Comparison of ENCODE assay signal across 9 cellular contexts in genomic region chr13:80235131-80235530, GRCh38.
DNase-seq lines count a peak whose midpoint lies in the region; ATAC-seq, FAIRE-seq and TF ChIP-seq lines count a peak whose summit lies in the region.
"Had no signal": no experiment of that assay in that cellular context is flagged by ENCODE, and none has a peak within 500 bp of the region (broad histone marks: within the 10 kb centered on the region; RNA-seq: fewer than 3 reads in every experiment).

No MANE protein-coding gene starts in this region.

- peak; percentile 73 for FAIRE-seq in GM19239 (lab: Jason Lieb, UNC)

- H3K9me3 ChIP-seq in neural progenitor cell (ENCODE audit: low read depth) (no peaks in the 10 kb centered on the region), trophoblast cell (ENCODE audit: insufficient read depth, low read depth, low read length) (no peaks in the 10 kb centered on the region)

- no peak for TF ChIP-seq CTCF in neural progenitor cell (IDR thresholded peaks at IDR 0.05)

- peak overlapping the region; percentile 87 for H3K27ac Mint-ChIP-seq in neural progenitor cell

- H3F3A ChIP-seq in neural progenitor cell (ENCODE audit: low read depth): no peaks in the 10 kb centered on the region

- no peak overlapping the region for H3K4me3 Mint-ChIP-seq in neural progenitor cell

- no peak overlapping the region for H3K4me2 ChIP-seq in neural progenitor cell
- no peak overlapping the region for H3K4me2 ChIP-seq in trophoblast cell (ENCODE audit: low read length)

- no peaks in the 10 kb centered on the region for H3K4me1 ChIP-seq in neural progenitor cell
- peaks cover 0 to 1% of the 10 kb centered on the region in 2 experiments for H3K4me1 ChIP-seq in trophoblast cell (ENCODE audit: control insufficient read depth in 1 of 2, insufficient read depth in 2 of 2, low read length in 2 of 2)

- H3K23ac ChIP-seq in trophoblast cell (ENCODE audit: low read length): no peak overlapping the region

- H3K9ac ChIP-seq in neural progenitor cell (no peak overlapping the region), trophoblast cell (ENCODE audit: low read length) (no peak overlapping the region)

- no peak overlapping the region for H4K12ac ChIP-seq in trophoblast cell (ENCODE audit: low read depth, low read length)

- no peak overlapping the region for H4K8ac ChIP-seq in trophoblast cell (ENCODE audit: low read depth, low read length)

- peaks cover 2% of the 10 kb centered on the region for H3K27me3 Mint-ChIP-seq in neural progenitor cell (ENCODE audit: insufficient read depth, low read depth)

- H2BK120ac ChIP-seq in trophoblast cell (ENCODE audit: insufficient read depth, low read length, poor library complexity): no peak overlapping the region

- no peaks in the 10 kb centered on the region for H3K79me2 ChIP-seq in neural progenitor cell (ENCODE audit: low read depth)
- H3K79me2 ChIP-seq in trophoblast cell (ENCODE audit: control insufficient read depth, insufficient read depth, low read length, poor library complexity): no peaks in the 10 kb centered on the region

- H3K4ac ChIP-seq in trophoblast cell (ENCODE audit: low read depth, low read length): no peak overlapping the region

- no peaks in the 10 kb centered on the region for H3K36me3 ChIP-seq in neural progenitor cell
- H3K36me3 ChIP-seq in trophoblast cell (ENCODE audit: control insufficient read depth in 1 of 2, insufficient read depth in 2 of 2, low read length in 2 of 2): no peaks in the 10 kb centered on the region

- H2AFZ ChIP-seq in neural progenitor cell (replicated peaks) (no peak overlapping the region), trophoblast cell (ENCODE audit: insufficient read depth, low read length, poor library complexity) (no peak overlapping the region)

- no peak overlapping the region for H2BK5ac ChIP-seq in trophoblast cell (ENCODE audit: low read depth, low read length, poor library complexity)

- H3K36me3 Mint-ChIP-seq in neural progenitor cell: no peaks in the 10 kb centered on the region

- no peak overlapping the region for H3K18ac ChIP-seq in trophoblast cell (ENCODE audit: low read length)

- H2BK12ac ChIP-seq in trophoblast cell (ENCODE audit: low read length): no peak overlapping the region

- peaks cover 16% of the 10 kb centered on the region for H3K9me3 Mint-ChIP-seq in neural progenitor cell

- no peak overlapping the region for H3K14ac ChIP-seq in trophoblast cell (ENCODE audit: low read length)

- no peaks in the 10 kb centered on the region for H4K20me1 ChIP-seq in neural progenitor cell (ENCODE audit: low read depth)

- H3K4me3 ChIP-seq in neural progenitor cell: no peak overlapping the region
- no peak overlapping the region for H3K4me3 ChIP-seq in trophoblast cell (ENCODE audit: low read depth, low read length)

- ATAC-seq in HG03097 (IDR thresholded peaks at IDR 0.05; ENCODE audit: low FRiP score, unreplicated experiment): peak; percentile 96

- H3K4me1 Mint-ChIP-seq in neural progenitor cell: peaks cover 21% of the 10 kb centered on the region

- H3K27ac ChIP-seq in neural progenitor cell: no peak overlapping the region
- no peak overlapping the region for H3K27ac ChIP-seq in trophoblast cell (ENCODE audit: low read depth, low read length)

- H3K27me3 ChIP-seq in neural progenitor cell (no peaks in the 10 kb centered on the region), trophoblast cell (ENCODE audit: insufficient read depth, low read length) (no peaks in the 10 kb centered on the region)

- DNase-seq in GM19239 (ENCODE audit: insufficient read length, low spot score) (no peak), SW480 (ENCODE audit: low spot score) (peak; percentile 92), neural progenitor cell (ENCODE audit: low spot score) (no peak), anterior cingulate cortex (lab: John Stamatoyannopoulos, UW) (no peak), cortex of kidney (lab: John Stamatoyannopoulos, UW) (no peak), trophoblast cell (no peak), GOT3 (lab: John Stamatoyannopoulos, UW) (no peak)
- DNase-seq: T-helper 9 cell had no signal

- H2AK5ac ChIP-seq in trophoblast cell (ENCODE audit: low read length): no peak overlapping the region

- no CpG with 5 or more reads among the region's 5 CpGs for WGBS in trophoblast cell (ENCODE audit: extremely low coverage, insufficient coverage, insufficient read length)

- no peak overlapping the region for H4K91ac ChIP-seq in trophoblast cell (ENCODE audit: low read depth, low read length)

- H3K79me1 ChIP-seq in trophoblast cell (ENCODE audit: low read length): peaks cover 9% of the 10 kb centered on the region
